8 cellular contexts compared by ENCODE assay signal in genomic region chr1:186722711-186723309, GRCh38. TPM values are rescaled to one million over a fixed set of nuclear protein-coding genes. Genes with fewer than 3 reads are reported as not detected.
A peak's percentile ranks its signal among the peaks of the same experiment; 100 is the strongest.
DNase-seq lines count a peak whose midpoint lies in the region; ATAC-seq, FAIRE-seq and TF ChIP-seq lines count a peak whose summit lies in the region.

No MANE protein-coding gene starts in this region.

- H4K20me1 ChIP-seq in endothelial cell of umbilical vein (replicated peaks; ENCODE audit: control insufficient read depth, extremely low read depth, insufficient read depth, low read length): no peaks in the 10 kb centered on the region

- no peak overlapping the region for H3K4me2 ChIP-seq in endothelial cell of umbilical vein (ENCODE audit: insufficient read depth, low read length)

- TF ChIP-seq CTCF in GM10266 (IDR thresholded peaks at IDR 0.05; ENCODE audit: control insufficient read depth, insufficient read depth, low read depth, missing control alignments) (peak; percentile 62), endothelial cell of umbilical vein (IDR thresholded peaks at IDR 0.05; ENCODE audit: extremely low read depth in 1 of 2, insufficient read depth in 1 of 2, low read depth in 1 of 2, low read length in 2 of 2) (peak; percentile 55 to 56), retinal pigment epithelial cell (conservative IDR thresholded peaks at IDR 0.05; ENCODE audit: low read depth, low read length) (peak; percentile 66), sigmoid colon (IDR thresholded peaks at IDR 0.05) (peak in 2 of 4 experiments; percentile 16 to 46)

- no peak for TF ChIP-seq EP300 in sigmoid colon (IDR thresholded peaks at IDR 0.05)

- no peak overlapping the region for H3K27ac ChIP-seq in endothelial cell of umbilical vein (ENCODE audit: insufficient read depth, low read depth, low read length)
- no peak overlapping the region for H3K27ac ChIP-seq in sigmoid colon

- H3K9ac ChIP-seq in endothelial cell of umbilical vein (replicated peaks; ENCODE audit: extremely low read depth, insufficient read depth, low read length): no peak overlapping the region

- H3K9me3 ChIP-seq in endothelial cell of umbilical vein (replicated peaks; ENCODE audit: control insufficient read depth, insufficient read depth, low read length): no peaks in the 10 kb centered on the region
- H3K9me3 ChIP-seq in sigmoid colon: no peaks in the 10 kb centered on the region

- POLR2A ChIA-PET in endothelial cell of umbilical vein (lab: Charles Lee): interaction anchor here (0.7 kb wide), 1 partner anchor 261 kb away, joined by 3 read pairs; no protein-coding TSS in a partner anchor

- TF ChIP-seq POLR2A in endothelial cell of umbilical vein (IDR thresholded peaks at IDR 0.05; ENCODE audit: low read depth, low read length): no peak
- TF ChIP-seq POLR2A in sigmoid colon (IDR thresholded peaks at IDR 0.05): no peak

- dilution Hi-C loops in endothelial cell of umbilical vein (cut with MboI; ENCODE audit: extremely low pct_ligation_motif_present, low sequenced_read_pairs): no loop called here

- H3K9me1 ChIP-seq in endothelial cell of umbilical vein (replicated peaks; ENCODE audit: control insufficient read depth, extremely low read depth, insufficient read depth, low read length): no peaks in the 10 kb centered on the region

- BruUV-seq in endothelial cell of umbilical vein (replicated peaks; lab: Mats Ljungman, UMichigan): no TSS peak

- in situ Hi-C loops in ACHN (cut with HindIII; ENCODE audit: low pct_ligation_motif_present, low pct_unique_long_range_greater_than_20kb, low sequenced_read_pairs): no loop called here

- CTCF ChIA-PET in endothelial cell of umbilical vein (lab: Charles Lee): interaction anchor here (0.6 to 2.1 kb wide), 49 partner anchors 9 to 643 kb away, joined by 3 to 17 read pairs (median 4); partner anchors contain the start of genes ODR4, PLA2G4A, PTGS2 and TPR

- ATAC-seq in HG02852 (IDR thresholded peaks at IDR 0.05; ENCODE audit: unreplicated experiment): peak; percentile 59

- H3K4me1 ChIP-seq in endothelial cell of umbilical vein (ENCODE audit: control insufficient read depth, extremely low read depth, insufficient read depth, low read length) (no peaks in the 10 kb centered on the region), sigmoid colon (no peaks in the 10 kb centered on the region)

- 40 to 61% methylated on average over 3 of the region's 3 CpGs for WGBS in sigmoid colon, 2 donors

- H3K27me3 ChIP-seq in endothelial cell of umbilical vein (ENCODE audit: control insufficient read depth in 2 of 2, insufficient read depth in 2 of 2, low read length in 2 of 2) (no peaks in the 10 kb centered on the region), sigmoid colon (no peaks in the 10 kb centered on the region)

- no peaks in the 10 kb centered on the region for H3K79me2 ChIP-seq in endothelial cell of umbilical vein (ENCODE audit: control insufficient read depth, insufficient read depth, low read length)

- no peak for FAIRE-seq in endothelial cell of umbilical vein (lab: Jason Lieb, UNC)

- H3K4me3 ChIP-seq in endothelial cell of umbilical vein (replicated peaks in 1 of 3; ENCODE audit: insufficient read depth in 1 of 3, low read depth in 1 of 3, low read length in 3 of 3): no peak overlapping the region
- no peak overlapping the region for H3K4me3 ChIP-seq in retinal pigment epithelial cell (ENCODE audit: low read length)
- no peak overlapping the region for H3K4me3 ChIP-seq in sigmoid colon

- intact Hi-C loops in endothelial cell of umbilical vein (cut with micrococcal nuclease): loop anchor here (1.0 kb wide), 2 partner anchors 193 to 263 kb away; no protein-coding TSS in a partner anchor
- intact Hi-C loops in sigmoid colon (cut with DNase I): no loop called here

- no peak overlapping the region for H2AFZ ChIP-seq in endothelial cell of umbilical vein (ENCODE audit: low read depth, low read length)

- no peaks in the 10 kb centered on the region for H3K36me3 ChIP-seq in endothelial cell of umbilical vein (ENCODE audit: control insufficient read depth in 2 of 2, extremely low read depth in 1 of 2, insufficient read depth in 2 of 2, low read length in 2 of 2)
- no peaks in the 10 kb centered on the region for H3K36me3 ChIP-seq in sigmoid colon

- DNase-seq in ACHN (peak; percentile 64), GM10266 (ENCODE audit: extremely low spot score) (peak; percentile 27), NOMO-1 treated with dmso at 0.1 percent for 144 hours (lab: John Stamatoyannopoulos, UW; ENCODE audit: unreplicated experiment) (peak; percentile 19), endothelial cell of umbilical vein (ENCODE audit: low read depth, low spot score) (peak; percentile 52), retinal pigment epithelial cell (ENCODE audit: low read depth) (no peak), sigmoid colon (no peak), superior temporal gyrus (ENCODE audit: extremely low spot score) (no peak)

TF ChIP-seq in endothelial cell of umbilical vein, 7 proteins besides CTCF, POLR2A, EP300 and RAD21:
- no peak for TF ChIP-seq MAX (IDR thresholded peaks at IDR 0.05; ENCODE audit: insufficient read depth, insufficient read length)
- no peak for TF ChIP-seq POLR2AphosphoS5 (IDR thresholded peaks at IDR 0.05; ENCODE audit: insufficient read depth, low read depth, low read length)
- no peak for TF ChIP-seq JUN (IDR thresholded peaks at IDR 0.05; ENCODE audit: borderline replicate concordance, insufficient read depth, insufficient read length, low read depth)
- TF ChIP-seq MYC (IDR thresholded peaks at IDR 0.05; ENCODE audit: low read depth, low read length): no peak
- TF ChIP-seq EZH2 (IDR thresholded peaks at IDR 0.05; ENCODE audit: borderline replicate concordance, low read depth, low read length, severe bottlenecking): no peak

RNA-seq across cellular contexts. Expression of gene PTGS2, which starts 42.6 kb away (rescaled TPM):
- 21.6 and 24.1 TPM in 2 replicates for total RNA-seq in endothelial cell of umbilical vein
- 57.7 and 84.6 TPM in 2 replicates for polyA plus RNA-seq in endothelial cell of umbilical vein
- 24.6 and 35.3 TPM in 2 replicates for polyA plus RNA-seq in endothelial cell of umbilical vein (2011; cell fraction: cytosol; rRNA removed)
- 188 and 191 TPM in 2 replicates for polyA plus RNA-seq in endothelial cell of umbilical vein (2011; cell fraction: nucleus; rRNA removed)
- 50.8 and 80.0 TPM in 2 replicates for polyA plus RNA-seq in endothelial cell of umbilical vein (2012)
- polyA minus RNA-seq in endothelial cell of umbilical vein: 123 and 125 TPM in 2 replicates
- 57.8 TPM for polyA minus RNA-seq in endothelial cell of umbilical vein (2011; cell fraction: cytosol; rRNA and poly(A)+ RNA removed)
- polyA minus RNA-seq in endothelial cell of umbilical vein (2011; cell fraction: nucleus; rRNA and poly(A)+ RNA removed): 190 and 242 TPM in 2 replicates
- total RNA-seq in sigmoid colon: 100 to 1,000 TPM in 1 of 4 donors, 10 to 100 TPM in 3; 16.1 to 118 (median 31.1) TPM
- polyA plus RNA-seq in sigmoid colon: 1 to 10 TPM in 2 of 3 donors, under 1 TPM in 1; 0.60 to 8.1 (median 3.0) TPM

Comparison
In these comparisons a context has a peak if more than half of its experiments do, and no peak if none do; other contexts are left out.
1. DNase-seq: peak in ACHN (single experiment), GM10266 (single experiment), NOMO-1 treated with dmso at 0.1 percent for 144 hours (single experiment) and endothelial cell of umbilical vein (single experiment); none in retinal pigment epithelial cell (single experiment), sigmoid colon (single experiment) and superior temporal gyrus (single experiment).